11 cellular contexts compared by ENCODE assay signal in the genomic region with DNA sequence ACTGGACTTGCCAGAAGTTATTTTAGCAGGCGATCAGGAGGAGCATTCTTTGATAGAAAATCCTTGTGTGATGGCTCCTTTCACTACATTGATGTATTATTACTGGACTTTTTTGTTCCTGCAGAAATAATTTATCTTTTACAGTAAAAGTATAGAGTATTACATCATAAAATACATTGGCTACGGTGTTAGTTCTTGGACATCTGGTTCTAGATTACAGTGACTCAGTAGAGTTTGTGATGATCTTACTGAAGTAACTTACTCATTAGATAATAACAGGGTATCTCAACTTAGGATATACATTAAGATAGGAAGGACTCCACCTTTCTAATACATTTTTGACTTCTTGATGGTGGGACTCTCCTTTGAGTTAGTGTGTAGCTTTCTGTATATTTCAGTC. TPM values are rescaled to one million over a fixed set of nuclear protein-coding genes. Genes with fewer than 3 reads are reported as not detected.
DNase-seq lines count a peak whose midpoint lies in the region; ATAC-seq, FAIRE-seq and TF ChIP-seq lines count a peak whose summit lies in the region.
"Had no signal": no experiment of that assay in that cellular context is flagged by ENCODE, and none has a peak within 500 bp of the region (broad histone marks: within the 10 kb centered on the region; RNA-seq: fewer than 3 reads in every experiment).

No MANE protein-coding gene starts in this region.

- no peak for FAIRE-seq in pancreas (lab: Jason Lieb, UNC)

- TF ChIP-seq EP300 in upper lobe of left lung (IDR thresholded peaks at IDR 0.05), result no peak

- H3K4me3 ChIP-seq in heart left ventricle, result peak overlapping the region in 7 of 12 donors; percentile 3 to 28 (median 22)
- no peak overlapping the region for H3K4me3 ChIP-seq in colonic mucosa
- peak overlapping the region; percentile 38 to 65 for H3K4me3 ChIP-seq in mucosa of rectum (ENCODE audit: low read length in 2 of 2)
- no peak overlapping the region for H3K4me3 ChIP-seq in upper lobe of left lung
- H3K4me3 ChIP-seq in pancreas, result no peak overlapping the region

- 43 to 60% (median 52%) methylated on average over 2 of the region's 2 CpGs for whole genome bisulfite sequencing in heart left ventricle, 4 donors
- 76 to 77% methylated on average over 2 of the region's 2 CpGs for WGBS in upper lobe of left lung, 2 donors
- WGBS in pancreas, 2 donors, result 85 to 92% methylated on average over 2 of the region's 2 CpGs

- ATAC-seq in heart left ventricle (no peak), left cardiac atrium (no peak), upper lobe of left lung (ENCODE audit: low FRiP score in 2 of 2) (no peak), pancreas (no peak)

- TF ChIP-seq POLR2A in heart left ventricle (IDR thresholded peaks at IDR 0.05) (no peak), upper lobe of left lung (IDR thresholded peaks at IDR 0.05) (no peak)

- DNase-seq in heart left ventricle (no peak), left cardiac atrium (no peak), colonic mucosa (no peak), upper lobe of left lung (no peak), NCI-H1092 (lab: John Stamatoyannopoulos, UW) (no peak), pancreas (no peak), epidermal melanocyte (ENCODE audit: insufficient read length, low spot score) (no peak)
- DNase-seq: activated CD4-positive, CD25-positive, alpha-beta regulatory T cell treated with anti-CD3 and anti-CD28 coated beads, Interleukin-2, amount 50 U/mL, for 72 hours had no signal

- H3K36me3 ChIP-seq in heart left ventricle, result peaks cover 0 to 39% (median 33%) of the 10 kb centered on the region in 9 donors
- H3K36me3 ChIP-seq in colonic mucosa, result peaks cover 6% of the 10 kb centered on the region
- H3K36me3 ChIP-seq in mucosa of rectum (ENCODE audit: control insufficient read depth in 2 of 2, insufficient read depth in 2 of 2, low read length in 2 of 2), result peaks cover 23 to 30% of the 10 kb centered on the region in 2 donors
- peaks cover 0 to 34% (median 11%) of the 10 kb centered on the region in 4 donors for H3K36me3 ChIP-seq in upper lobe of left lung
- no peaks in the 10 kb centered on the region for H3K36me3 ChIP-seq in pancreas

- H3K9ac ChIP-seq in colonic mucosa (ENCODE audit: low read depth in 2 of 2, low read length in 2 of 2), result no peak overlapping the region
- no peak overlapping the region for H3K9ac ChIP-seq in mucosa of rectum (ENCODE audit: low read depth in 1 of 2, low read length in 2 of 2)

- H3K27ac ChIP-seq in heart left ventricle (peak overlapping the region; percentile 84 to 97 (median 94)), colonic mucosa (peak overlapping the region; percentile 71), mucosa of rectum (ENCODE audit: low read depth in 2 of 2, low read length in 2 of 2) (peak overlapping the region; percentile 89 to 90), upper lobe of left lung (peak overlapping the region; percentile 45 to 77 (median 74)), pancreas (peak overlapping the region in 2 of 4 donors; percentile 66 to 79)
- H3K27ac ChIP-seq: SK-N-MC had no signal

- H3K27me3 ChIP-seq in heart left ventricle (no peaks in the 10 kb centered on the region), colonic mucosa (no peaks in the 10 kb centered on the region), mucosa of rectum (ENCODE audit: control insufficient read depth in 2 of 2, insufficient read depth in 2 of 2, low read length in 2 of 2) (no peaks in the 10 kb centered on the region), upper lobe of left lung (no peaks in the 10 kb centered on the region), pancreas (no peaks in the 10 kb centered on the region)

- peaks cover 0 to 58% (median 33%) of the 10 kb centered on the region in 12 donors for H3K4me1 ChIP-seq in heart left ventricle
- H3K4me1 ChIP-seq in colonic mucosa, result no peaks in the 10 kb centered on the region
- peaks cover 10 to 31% of the 10 kb centered on the region in 2 donors for H3K4me1 ChIP-seq in mucosa of rectum (ENCODE audit: control insufficient read depth in 2 of 2, insufficient read depth in 2 of 2, low read length in 2 of 2)
- H3K4me1 ChIP-seq in upper lobe of left lung, result peaks cover 16 to 28% (median 22%) of the 10 kb centered on the region in 4 donors
- H3K4me1 ChIP-seq in pancreas, result peaks cover 0 to 18% (median 5%) of the 10 kb centered on the region in 3 donors

- TF ChIP-seq CTCF in heart left ventricle (IDR thresholded peaks at IDR 0.05) (no peak), colonic mucosa (IDR thresholded peaks at IDR 0.05) (no peak), upper lobe of left lung (IDR thresholded peaks at IDR 0.05) (no peak), pancreas (IDR thresholded peaks at IDR 0.05) (no peak)

- intact Hi-C loops in heart left ventricle (cut with DNase I), result loop anchor here in 8 of 10 donors (1.0 to 10.0 kb wide), 9 partner anchors 40 to 60 kb away; partner anchors contain the start of gene ZNF462 (in 6 of the 8)
- intact Hi-C loops in left cardiac atrium (cut with DNase I), result loop anchor here (5.0 to 10.0 kb wide), 2 partner anchors 40 to 57 kb away; partner anchors contain the start of gene ZNF462 (in 1 of the 2)
- intact Hi-C loops in colonic mucosa (cut with DNase I), result no loop called here
- intact Hi-C loops in pancreas (cut with DNase I), result no loop called here

- H3K9me3 ChIP-seq in heart left ventricle (no peaks in the 10 kb centered on the region), colonic mucosa (no peaks in the 10 kb centered on the region), mucosa of rectum (ENCODE audit: control insufficient read depth in 2 of 2, low read length in 2 of 2) (no peaks in the 10 kb centered on the region), upper lobe of left lung (no peaks in the 10 kb centered on the region), pancreas (no peaks in the 10 kb centered on the region)
- H3K9me3 ChIP-seq: HAP-1 had no signal

RNA-seq across cellular contexts. Expression of gene ZNF462, which starts 59.0 kb away (rescaled TPM):
- total RNA-seq in heart left ventricle (10 to 100 TPM; 16.8 to 51.3 (median 31.5) TPM), left cardiac atrium (10 to 100 TPM; 18.6 to 29.3 TPM), colonic mucosa (10 to 100 TPM; 28.9 to 29.3 TPM), upper lobe of left lung (10 to 100 TPM; 17.9 to 85.9 (median 21.2) TPM), pancreas (10 to 100 TPM in 1 of 6 donors, 1 to 10 TPM in 5; 3.2 to 12.6 (median 4.9) TPM)
- polyA plus RNA-seq in heart left ventricle (1 to 10 TPM; 5.3 to 8.3 TPM), pancreas (1 to 10 TPM; 1.6 to 1.7 TPM)

Comparison
In these comparisons a context has a peak if more than half of its experiments do, and no peak if none do; other contexts are left out.
1. H3K4me3 ChIP-seq: peak in heart left ventricle (7 of 12) and mucosa of rectum (2 of 2); none in colonic mucosa (single experiment), upper lobe of left lung (0 of 4) and pancreas (0 of 4).
2. intact Hi-C loops: an anchor here in heart left ventricle (1.0 to 10.0 kb wide) and left cardiac atrium (5.0 to 10.0 kb wide); none called in colonic mucosa and pancreas.